ENCODE assay signal across 11 cellular contexts in the genomic region with DNA sequence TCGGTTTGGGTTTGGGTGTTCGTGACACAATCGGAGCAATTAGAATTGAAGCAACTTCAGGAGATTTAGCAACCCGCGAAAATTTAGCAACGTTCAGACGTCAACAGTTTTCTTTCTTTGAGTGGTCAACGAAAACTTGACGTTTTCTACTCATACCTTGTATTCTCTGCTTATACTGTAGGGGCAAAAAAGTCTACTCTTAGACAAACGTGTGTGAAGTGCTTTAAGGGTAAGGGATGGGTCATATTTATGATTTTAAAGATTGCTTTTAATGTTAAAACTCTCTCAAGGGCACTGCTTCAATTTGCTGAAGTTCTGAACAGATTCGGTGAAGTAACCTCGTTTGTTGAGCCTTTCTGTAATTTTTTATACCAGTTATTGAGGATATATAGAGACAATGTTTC. TPM values are rescaled to one million over a fixed set of nuclear protein-coding genes. Genes with fewer than 3 reads are reported as not detected.
DNase-seq lines count a peak whose midpoint lies in the region; ATAC-seq lines count a peak whose summit lies in the region.
"Had no signal": no experiment of that assay in that cellular context is flagged by ENCODE, and none has a peak within 500 bp of the region (broad histone marks: within the 10 kb centered on the region; RNA-seq: fewer than 3 reads in every experiment).

No MANE protein-coding gene starts in this region.

- peaks cover 60% of the 10 kb centered on the region for H3K27me3 Mint-ChIP-seq in IgD-negative memory B cell
- peaks cover 67% of the 10 kb centered on the region for H3K27me3 Mint-ChIP-seq in activated T-helper 17 cell treated with anti-CD3 and anti-CD28 coated beads, Interleukin-2, amount 50 U/mL, for 72 hours
- peaks cover 48 to 90% (median 66%) of the 10 kb centered on the region in 5 donors for H3K27me3 Mint-ChIP-seq in naive thymus-derived CD8-positive, alpha-beta T cell

- peak overlapping the region; percentile 16 to 76 (median 68) for H3K4me3 Mint-ChIP-seq in IgD-negative memory B cell
- H3K4me3 Mint-ChIP-seq in activated T-helper 17 cell treated with anti-CD3 and anti-CD28 coated beads, Interleukin-2, amount 50 U/mL, for 72 hours, result peak overlapping the region; percentile 48
- H3K4me3 Mint-ChIP-seq in naive thymus-derived CD8-positive, alpha-beta T cell, result peak overlapping the region; percentile 22 to 86 (median 64)

- POLR2A ChIA-PET in naive thymus-derived CD8-positive, alpha-beta T cell (lab: Charles Lee), result no interaction called here

- H3K27ac Mint-ChIP-seq in IgD-negative memory B cell, result peak overlapping the region; percentile 61 to 89 (median 83)
- H3K27ac Mint-ChIP-seq in activated T-helper 17 cell treated with anti-CD3 and anti-CD28 coated beads, Interleukin-2, amount 50 U/mL, for 72 hours, result no peak overlapping the region
- no peak overlapping the region for H3K27ac Mint-ChIP-seq in naive thymus-derived CD8-positive, alpha-beta T cell

- DNase-seq in DMS114 treated with DMSO at 0.1 percent for 48 hours (lab: John Stamatoyannopoulos, UW; ENCODE audit: unreplicated experiment) (peak; percentile 16), NCI-H1436 treated with DMSO at 0.1 percent for 48 hours (lab: John Stamatoyannopoulos, UW) (no peak), DMS 273 treated with DMSO at 0.1 percent for 48 hours (lab: John Stamatoyannopoulos, UW) (no peak), HCEC 1CT (no peak)
- DNase-seq in naive thymus-derived CD8-positive, alpha-beta T cell, result no peak
- DNase-seq: DMS79 treated with DMSO at 0.1 percent for 48 hours, NCI-H1436 had no signal

- peaks cover 3% of the 10 kb centered on the region for H3K36me3 Mint-ChIP-seq in IgD-negative memory B cell
- no peaks in the 10 kb centered on the region for H3K36me3 Mint-ChIP-seq in activated T-helper 17 cell treated with anti-CD3 and anti-CD28 coated beads, Interleukin-2, amount 50 U/mL, for 72 hours (ENCODE audit: low read depth)
- H3K36me3 Mint-ChIP-seq in naive thymus-derived CD8-positive, alpha-beta T cell, result peaks cover 5 to 20% (median 8%) of the 10 kb centered on the region in 3 donors

- H3K9me3 Mint-ChIP-seq in IgD-negative memory B cell, result peaks cover 0 to 22% (median 4%) of the 10 kb centered on the region in 3 donors
- H3K9me3 Mint-ChIP-seq in activated T-helper 17 cell treated with anti-CD3 and anti-CD28 coated beads, Interleukin-2, amount 50 U/mL, for 72 hours, result no peaks in the 10 kb centered on the region
- H3K9me3 Mint-ChIP-seq in naive thymus-derived CD8-positive, alpha-beta T cell, result peaks cover 0 to 23% (median 10%) of the 10 kb centered on the region in 9 donors

- no peak for ATAC-seq in activated T-helper 17 cell treated with anti-CD3 and anti-CD28 coated beads, Interleukin-2, amount 50 U/mL, for 72 hours (replicated peaks)
- no peak for ATAC-seq in naive thymus-derived CD8-positive, alpha-beta T cell
- no peak for ATAC-seq in HG02884 (IDR thresholded peaks at IDR 0.05; ENCODE audit: unreplicated experiment)

- peaks cover 18 to 36% (median 22%) of the 10 kb centered on the region in 3 donors for H3K4me1 Mint-ChIP-seq in IgD-negative memory B cell
- H3K4me1 Mint-ChIP-seq in activated T-helper 17 cell treated with anti-CD3 and anti-CD28 coated beads, Interleukin-2, amount 50 U/mL, for 72 hours, result peaks cover 12% of the 10 kb centered on the region
- H3K4me1 Mint-ChIP-seq in naive thymus-derived CD8-positive, alpha-beta T cell, result peaks cover 19 to 44% (median 39%) of the 10 kb centered on the region in 4 donors

RNA-seq across cellular contexts. Expression of a gene that starts 9.5 kb away (rescaled TPM):
- polyA plus RNA-seq in IgD-negative memory B cell, result not detected
- total RNA-seq in activated T-helper 17 cell treated with anti-CD3 and anti-CD28 coated beads, Interleukin-2, amount 50 U/mL, for 72 hours, result not detected
- not detected for total RNA-seq in naive thymus-derived CD8-positive, alpha-beta T cell
- not detected for polyA plus RNA-seq in naive thymus-derived CD8-positive, alpha-beta T cell
- total RNA-seq: mononuclear cell had no signal

Comparison
In these comparisons a context has a peak if more than half of its experiments do, and no peak if none do; other contexts are left out.
1. H3K27ac Mint-ChIP-seq: peak in IgD-negative memory B cell (3 of 3); none in activated T-helper 17 cell treated with anti-CD3 and anti-CD28 coated beads, Interleukin-2, amount 50 U/mL, for 72 hours (single experiment) and naive thymus-derived CD8-positive, alpha-beta T cell (0 of 10).
2. Peak in every context shown above with its lines, with median percentiles within 50 percentile points of each other: H3K4me3 Mint-ChIP-seq.